In genomic region chr17:75482098-75482943, GRCh38 we compare ENCODE assay signal across 1 cellular context.
TF ChIP-seq lines count a peak whose summit lies in the region.

No MANE protein-coding gene starts in this region.

TF ChIP-seq in K562, 482 proteins besides CTCF, POLR2A, EP300 and RAD21:
- TF ChIP-seq ZNF24 (IDR thresholded peaks at IDR 0.05) (peak; percentile 91), EGR1 (conservative IDR thresholded peaks at IDR 0.05) (no peak)
TF ChIP-seq in K562: peak in this region for 1.
